ENCODE assay signal across 17 cellular contexts in genomic region chr9:83476513-83476912, GRCh38.
"Had no signal": no experiment of that assay in that cellular context is flagged by ENCODE, and none has a peak within 500 bp of the region (broad histone marks: within the 10 kb centered on the region; RNA-seq: fewer than 3 reads in every experiment).

No MANE protein-coding gene starts in this region.

- DNase-seq: KBM-7, MV-4-11, NCI-H1092, NCI-H1105 treated with DMSO at 0.1 percent for 48 hours, NCI-H1436, NCI-H187, NCI-H2029, NCI-H2171, NCI-H345, NCI-H446 treated with DMSO at 0.1 percent for 48 hours, NCI-H510A treated with DMSO at 0.1 percent for 48 hours, NCI-H526, PC-9, Peyer's patch, SHP77 treated with DMSO at 0.1 percent for 48 hours, SJCRH30 had no signal

- H3K27ac ChIP-seq: PC-9, Peyer's patch had no signal

- H3K36me3 ChIP-seq: Peyer's patch, SJCRH30 had no signal

- H3K4me3 ChIP-seq: PC-9, Peyer's patch, SJCRH30 had no signal

- ATAC-seq: SK-N-SH treated with all-trans-retinoic acid at 6 μM for 48 hours had no signal

- H3K27me3 ChIP-seq: Peyer's patch, SJCRH30 had no signal

- H3K9me3 ChIP-seq: Peyer's patch had no signal
